Comparison of ENCODE assay signal across 7 cellular contexts in the genomic region with DNA sequence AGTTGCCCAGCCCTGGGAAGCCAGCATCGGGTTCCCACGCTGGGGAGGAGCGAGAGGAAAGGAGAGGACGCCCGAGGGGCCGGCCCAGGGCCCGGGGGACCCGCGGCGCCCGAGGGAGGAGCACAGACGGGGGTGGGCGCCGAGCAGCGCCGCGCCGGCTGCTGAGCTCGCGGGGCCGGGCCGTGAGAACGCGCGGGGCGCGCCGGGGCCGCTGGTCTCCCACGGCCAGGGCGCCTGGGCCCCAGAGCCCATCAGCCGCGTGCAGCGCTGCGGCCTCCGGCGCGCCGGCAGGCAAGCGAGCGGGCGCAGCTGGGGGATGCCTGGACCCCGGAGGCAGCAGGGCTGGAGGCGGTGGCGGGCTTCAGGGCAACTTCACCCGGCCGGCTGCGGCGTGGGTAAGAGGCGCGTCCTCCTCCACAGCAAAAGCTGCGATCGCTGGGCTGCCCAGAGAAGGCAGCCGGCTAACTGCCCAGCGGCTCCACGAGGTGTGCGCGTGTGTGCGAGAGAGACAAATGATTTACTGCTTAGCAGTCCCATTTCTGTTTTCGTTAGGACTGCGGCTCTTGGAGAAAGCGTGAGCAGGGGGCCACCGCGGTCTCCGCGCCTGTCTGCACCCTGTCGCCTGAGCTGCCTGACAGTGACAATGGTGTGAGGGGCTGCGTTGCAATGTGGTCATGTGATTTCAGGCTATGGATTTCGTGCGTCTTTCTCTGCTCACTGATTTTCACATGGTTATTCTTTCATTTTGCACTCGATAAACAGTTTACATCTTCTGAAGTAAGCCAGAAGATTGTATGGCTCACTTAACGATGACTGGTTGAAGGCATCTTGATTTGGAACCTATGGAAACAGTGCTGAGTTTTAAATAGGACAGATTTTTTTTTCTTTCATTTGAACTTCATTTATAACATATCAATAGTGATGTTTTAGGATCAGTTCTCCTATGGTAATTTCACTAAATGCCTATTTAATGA. TPM values are rescaled to one million over a fixed set of nuclear protein-coding genes. Genes with fewer than 3 reads are reported as not detected.
DNase-seq lines count a peak whose midpoint lies in the region; ATAC-seq, FAIRE-seq and TF ChIP-seq lines count a peak whose summit lies in the region.

No MANE protein-coding gene starts in this region.

- no peak for TF ChIP-seq POLR2A in GM12891 (IDR thresholded peaks at IDR 0.05; ENCODE audit: low read depth, low read length)

- no peaks in the 10 kb centered on the region for H3K9me3 Mint-ChIP-seq in neural crest cell

- DNase-seq in GM12891 (ENCODE audit: insufficient read length, low spot score) (peak; percentile 17), frontal cortex (ENCODE audit: low spot score in 2 of 2) (peak; percentile 30 to 34), neural crest cell (ENCODE audit: low read depth, low spot score) (peak; percentile 28), SIG-M5 (lab: John Stamatoyannopoulos, UW) (no peak)
- DNase-seq in Jurkat, Clone E6-1 (ENCODE audit: low read depth, low spot score): peak; percentile 73
- DNase-seq in activated CD8-positive, alpha-beta memory T cell treated with anti-CD3 and anti-CD28 coated beads, Interleukin-2, amount 50 U/mL, for 4 hours: peak; percentile 10

- peak overlapping the region; percentile 89 for H3K4me3 Mint-ChIP-seq in neural crest cell

- peak; percentile 54 for FAIRE-seq in GM12891 (lab: Jason Lieb, UNC)
- no peak for FAIRE-seq in frontal cortex (lab: Jason Lieb, UNC)

- H3K4me3 ChIP-seq in Jurkat, Clone E6-1 (ENCODE audit: low read length): peak overlapping the region; percentile 65

- no peak for TF ChIP-seq CTCF in neural crest cell (conservative IDR thresholded peaks at IDR 0.05)

- peak; percentile 42 for ATAC-seq in GM21576 (IDR thresholded peaks at IDR 0.05; ENCODE audit: unreplicated experiment)

- peaks cover 9% of the 10 kb centered on the region for H3K4me1 Mint-ChIP-seq in neural crest cell

- H3K36me3 Mint-ChIP-seq in neural crest cell (ENCODE audit: low read depth): no peaks in the 10 kb centered on the region

- H3K27ac Mint-ChIP-seq in neural crest cell (ENCODE audit: unreplicated experiment): no peak overlapping the region

- peaks cover 85% of the 10 kb centered on the region for H3K27me3 Mint-ChIP-seq in neural crest cell (ENCODE audit: low read depth)

TF ChIP-seq in GM12891, 5 proteins besides CTCF, POLR2A, EP300 and RAD21:
- TF ChIP-seq SPI1 (IDR thresholded peaks at IDR 0.05; ENCODE audit: low read depth, low read length): no peak
- TF ChIP-seq POLR2AphosphoS5 (IDR thresholded peaks at IDR 0.05; ENCODE audit: low read depth, low read length): no peak
- no peak for TF ChIP-seq TAF1 (IDR thresholded peaks at IDR 0.05; ENCODE audit: low read depth, low read length)
- no peak for TF ChIP-seq PAX5 (IDR thresholded peaks at IDR 0.05; ENCODE audit: insufficient read depth, low read length, severe bottlenecking)
- TF ChIP-seq POU2F2 (IDR thresholded peaks at IDR 0.05; ENCODE audit: low read depth, low read length): no peak
TF ChIP-seq in GM12891: peak in this region for 0.

RNA-seq across cellular contexts. Expression of a gene that starts 1.2 kb away (rescaled TPM):
- polyA plus RNA-seq in GM12891 (2012; ENCODE audit: low read depth, missing spikeins): 0.27 TPM
- polyA plus RNA-seq in Jurkat, Clone E6-1 (2012; ENCODE audit: insufficient read depth, insufficient read length): 4.5 TPM
- 207 TPM for total RNA-seq in frontal cortex
- total RNA-seq in neural crest cell: 0.44 and 0.75 TPM in 2 replicates

Comparison
In these comparisons a context has a peak if more than half of its experiments do, and no peak if none do; other contexts are left out.
1. RNA of a gene that starts 1.2 kb away (total RNA-seq): 207 TPM in frontal cortex (single experiment); 0.44 to 0.75 TPM in neural crest cell; every median in the first group is over 100 times any median in the second.